21 cellular contexts compared by ENCODE assay signal in the genomic region with DNA sequence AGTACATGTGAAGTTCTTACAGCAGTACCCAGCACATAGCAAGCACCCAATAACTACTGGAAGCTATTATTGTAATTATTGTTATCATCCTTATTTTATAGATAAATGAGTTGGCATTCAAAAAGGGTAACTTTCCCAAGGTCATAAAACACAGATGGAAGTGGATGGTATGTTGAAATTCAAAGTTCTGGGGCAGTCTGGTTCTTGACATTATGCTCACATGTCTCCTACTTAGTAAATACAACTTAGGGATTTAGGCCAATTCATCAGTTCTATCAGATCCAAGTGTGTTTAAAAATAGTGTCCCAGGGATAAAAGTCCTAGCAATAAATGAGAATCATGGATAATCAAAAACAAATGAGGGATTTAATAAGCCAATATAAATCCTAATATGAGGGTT.
"Had no signal": no experiment of that assay in that cellular context is flagged by ENCODE, and none has a peak within 500 bp of the region (broad histone marks: within the 10 kb centered on the region; RNA-seq: fewer than 3 reads in every experiment).

No MANE protein-coding gene starts in this region.

- H3K27ac ChIP-seq: HL-60, KMS-11, SJSA1, SK-N-MC had no signal

- H3K9ac ChIP-seq: KMS-11 had no signal

- H3K9me3 ChIP-seq: SJSA1 had no signal

- H3K4me3 ChIP-seq: K562, SJSA1, SK-N-MC had no signal

- H3K27me3 ChIP-seq: SJSA1 had no signal

- H3K4me1 ChIP-seq: SJSA1 had no signal

- H3K36me3 ChIP-seq: SJSA1 had no signal

- H3K4me2 ChIP-seq: KMS-11 had no signal

- DNase-seq: Kasumi-1, MM.1S, NCI-H1092 treated with DMSO at 0.1 percent for 48 hours, NCI-H1436, NCI-H187, NCI-H2029, NCI-H2081 treated with DMSO at 0.1 percent for 48 hours, NCI-H2171, NCI-H226, NCI-H446, NCI-H510A, NCI-H524 treated with DMSO at 0.1 percent for 48 hours, NCI-H774, Right ventricle myocardium superior, RPMI8226, SIG-M5 had no signal

- ATAC-seq: K562 had no signal
